27 cellular contexts compared by ENCODE assay signal in genomic region chr20:58011106-58011946, GRCh38.
DNase-seq lines count a peak whose midpoint lies in the region; ATAC-seq, FAIRE-seq and TF ChIP-seq lines count a peak whose summit lies in the region.
"Had no signal": no experiment of that assay in that cellular context is flagged by ENCODE, and none has a peak within 500 bp of the region (broad histone marks: within the 10 kb centered on the region; RNA-seq: fewer than 3 reads in every experiment).

No MANE protein-coding gene starts in this region.

- WGBS in A549 (ENCODE audit: missing lambda C conversion rate): 78% methylated on average over 14 of the region's 14 CpGs

- H3K4me3 ChIP-seq in A549 (no peak overlapping the region), upper lobe of right lung (no peak overlapping the region)
- H3K4me3 ChIP-seq: BLaER1 treated with 17β-estradiol and CSF1 and Interleukin-3, amounts not matched to agents 10 nM and 100 nM; GM23338; HAP-1 had no signal

- POLR2A ChIA-PET in A549 (lab: Yijun Ruan, JAX): no interaction called here

- H3K27me3 ChIP-seq in upper lobe of right lung: no peaks in the 10 kb centered on the region
- H3K27me3 ChIP-seq: BLaER1 treated with 17β-estradiol and CSF1 and Interleukin-3, amounts not matched to agents 10 nM and 100 nM had no signal

- no peaks in the 10 kb centered on the region for H3K36me3 ChIP-seq in upper lobe of right lung
- H3K36me3 ChIP-seq: BLaER1 treated with 17β-estradiol and CSF1 and Interleukin-3, amounts not matched to agents 10 nM and 100 nM; HAP-1 had no signal

- peaks cover 31% of the 10 kb centered on the region for H3K4me1 ChIP-seq in A549
- H3K4me1 ChIP-seq in upper lobe of right lung: no peaks in the 10 kb centered on the region
- H3K4me1 ChIP-seq: HAP-1 had no signal

- H3K9me3 ChIP-seq in A549: peaks cover 8% of the 10 kb centered on the region
- no peaks in the 10 kb centered on the region for H3K9me3 ChIP-seq in upper lobe of right lung
- H3K9me3 ChIP-seq: BLaER1 treated with 17β-estradiol and CSF1 and Interleukin-3, amounts not matched to agents 10 nM and 100 nM; HAP-1 had no signal

- no peak for ATAC-seq in A549
- no peak for ATAC-seq in sciatic nerve
- no peak for ATAC-seq in HG02763 (IDR thresholded peaks at IDR 0.05; ENCODE audit: unreplicated experiment)
- no peak for ATAC-seq in upper lobe of right lung
- ATAC-seq in activated CD4-positive, CD25-positive, alpha-beta regulatory T cell treated with anti-CD3 and anti-CD28 coated beads, Interleukin-2, amount 50 U/mL, for 24 hours: no peak
- ATAC-seq: GM23338 had no signal

- TF ChIP-seq POLR2A in A549 (IDR thresholded peaks at IDR 0.05; ENCODE audit: low read length): no peak

- DNase-seq in A549 (ENCODE audit: low read depth in 1 of 2, low spot score in 1 of 2) (no peak), HTR-8/SVneo (ENCODE audit: insufficient read length, low spot score) (no peak), islet precursor cell (peak; percentile 21), sciatic nerve (ENCODE audit: low spot score) (peak; percentile 51), upper lobe of right lung (no peak), medulla oblongata (ENCODE audit: extremely low spot score) (no peak)
- DNase-seq: AML-193; CD4-positive, alpha-beta T cell; DMS53; HFFc6; IMR-90; KG1; MM.1S; NCI-H2029; NCI-H446; NCI-H524 treated with DMSO at 0.1 percent for 48 hours; NCI-H82; NK-92 treated with Interleukin-12 subunit alpha and Interleukin-12 subunit beta, amount 100 ng/mL, for 24 hours; RPMI8226; SHP77 had no signal

- H3K4me2 ChIP-seq in A549: no peak overlapping the region
- H3K4me2 ChIP-seq: BLaER1 treated with 17β-estradiol and CSF1 and Interleukin-3, amounts not matched to agents 10 nM and 100 nM; GM23338 had no signal

- intact Hi-C loops in sciatic nerve (cut with DNase I): no loop called here
- intact Hi-C loops in upper lobe of right lung (cut with DNase I): no loop called here

- CTCF ChIA-PET in A549 (lab: Yijun Ruan, JAX): interaction anchor here (1.0 kb wide), 1 partner anchor 133 kb away, joined by 3 read pairs; no protein-coding TSS in a partner anchor

- H3K27ac ChIP-seq in A549 (peak overlapping the region; percentile 93 to 97; a peak in 5 of 6 replicates), upper lobe of right lung (no peak overlapping the region)
- H3K27ac ChIP-seq: BLaER1 treated with 17β-estradiol and CSF1 and Interleukin-3, amounts not matched to agents 10 nM and 100 nM had no signal

- no peak for TF ChIP-seq EP300 in A549 (IDR thresholded peaks at IDR 0.05)

- TF ChIP-seq RAD21 in A549 (conservative IDR thresholded peaks at IDR 0.05 in 1 of 2, IDR thresholded peaks at IDR 0.05 in 1 of 2): no peak

- TF ChIP-seq CTCF in A549 (IDR thresholded peaks at IDR 0.05) (no peak), upper lobe of right lung (IDR thresholded peaks at IDR 0.05) (no peak)

- FAIRE-seq in A549 (lab: Jason Lieb, UNC) (no peak), HTR-8/SVneo (lab: Jason Lieb, UNC) (peak; percentile 88)
- FAIRE-seq: A204.1, GM18507 had no signal

TF ChIP-seq in A549, 52 proteins besides CTCF, POLR2A, EP300 and RAD21:
- no peak for TF ChIP-seq ESRRA (IDR thresholded peaks at IDR 0.05; ENCODE audit: borderline replicate concordance, low read length)

Comparison
In these comparisons a context has a peak if more than half of its experiments do, and no peak if none do; other contexts are left out.
1. DNase-seq: peak in islet precursor cell (single experiment) and sciatic nerve (single experiment); none in A549 (0 of 2), HTR-8/SVneo (single experiment), upper lobe of right lung (single experiment) and medulla oblongata (single experiment).